Comparison of ENCODE assay signal across 18 cellular contexts in the genomic region with DNA sequence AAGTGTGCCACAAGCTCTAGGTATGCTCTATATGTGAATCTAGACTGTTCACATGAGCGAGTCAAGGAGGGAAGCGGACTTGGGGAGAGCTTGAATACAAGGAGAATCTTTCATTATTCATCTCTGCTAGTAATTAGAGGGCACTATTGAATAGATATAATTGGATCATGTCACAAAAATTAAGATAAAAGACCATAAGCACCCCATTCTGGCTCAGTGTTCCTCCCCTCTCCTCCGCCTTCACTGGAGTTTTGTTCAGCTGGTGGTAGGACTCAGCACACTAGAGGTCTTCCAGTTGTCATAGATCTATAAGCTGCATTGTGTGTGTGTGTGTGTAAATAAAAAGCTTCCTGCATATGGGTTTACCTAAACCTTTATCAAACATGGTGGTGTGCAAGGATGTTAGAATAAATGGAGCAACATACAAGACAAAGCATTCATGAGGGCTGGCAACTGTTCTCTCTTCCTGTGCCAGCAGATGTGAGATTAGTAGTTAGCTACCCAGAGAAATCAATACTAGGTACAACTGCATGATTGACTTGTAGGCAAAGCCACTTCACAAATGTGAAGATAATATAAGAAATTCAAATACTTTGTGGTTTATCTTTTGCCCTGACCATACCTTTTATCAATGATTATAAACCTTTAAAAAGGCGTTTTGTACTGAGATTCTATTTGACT.
DNase-seq lines count a peak whose midpoint lies in the region; TF ChIP-seq lines count a peak whose summit lies in the region.
"Had no signal": no experiment of that assay in that cellular context is flagged by ENCODE, and none has a peak within 500 bp of the region (broad histone marks: within the 10 kb centered on the region; RNA-seq: fewer than 3 reads in every experiment).

No MANE protein-coding gene starts in this region.

- H3K36me3 Mint-ChIP-seq in glutamatergic neuron (ENCODE audit: unreplicated experiment) = peaks cover 4% of the 10 kb centered on the region
- H3K36me3 Mint-ChIP-seq in activated CD4-positive, alpha-beta memory T cell treated with anti-CD3 and anti-CD28 coated beads for 36 hours = no peaks in the 10 kb centered on the region

- no peak for TF ChIP-seq POLR2A in spleen (IDR thresholded peaks at IDR 0.05)

- peaks cover 5% of the 10 kb centered on the region for H3K9me3 Mint-ChIP-seq in glutamatergic neuron (ENCODE audit: unreplicated experiment)
- H3K9me3 Mint-ChIP-seq in activated CD4-positive, alpha-beta memory T cell treated with anti-CD3 and anti-CD28 coated beads for 36 hours = peaks cover under 1% of the 10 kb centered on the region
- H3K9me3 Mint-ChIP-seq: GM23338 had no signal

- TF ChIP-seq CTCF in A673 (conservative IDR thresholded peaks at IDR 0.05; ENCODE audit: low read depth, low read length) (no peak), glutamatergic neuron (IDR thresholded peaks at IDR 0.05; ENCODE audit: partially characterized antibody, unreplicated experiment) (no peak), spleen (IDR thresholded peaks at IDR 0.05 in 8 of 11, conservative IDR thresholded peaks at IDR 0.05 in 3 of 11) (no peak)

- POLR2A ChIA-PET in A673 (lab: Charles Lee; ENCODE audit: low non-redundant PET) = no interaction called here
- POLR2A ChIA-PET in activated CD4-positive, alpha-beta memory T cell treated with anti-CD3 and anti-CD28 coated beads for 36 hours (lab: Charles Lee) = no interaction called here

- intact Hi-C loops in A673 (cut with micrococcal nuclease; ENCODE audit: unreplicated experiment) = no loop called here
- intact Hi-C loops in activated CD4-positive, alpha-beta memory T cell treated with anti-CD3 and anti-CD28 coated beads for 36 hours (cut with micrococcal nuclease) = no loop called here
- intact Hi-C loops in spleen (cut with DNase I; ENCODE audit: low total_unique reads) = no loop called here

- H3K4me3 Mint-ChIP-seq in glutamatergic neuron (ENCODE audit: unreplicated experiment) = no peak overlapping the region
- no peak overlapping the region for H3K4me3 Mint-ChIP-seq in activated CD4-positive, alpha-beta memory T cell treated with anti-CD3 and anti-CD28 coated beads for 36 hours
- H3K4me3 Mint-ChIP-seq: GM23338 had no signal

- H3K9me3 ChIP-seq in A673 (ENCODE audit: low read depth, low read length, poor library complexity, severe bottlenecking) (no peaks in the 10 kb centered on the region), spleen (no peaks in the 10 kb centered on the region)
- H3K9me3 ChIP-seq: HAP-1 had no signal

- BruUV-seq in A673 (replicated peaks; lab: Mats Ljungman, UMichigan) = no TSS peak

- 84 to 97% (median 91%) methylated on average over 4 of the region's 4 CpGs for WGBS in spleen, 5 donors

- DNase-seq in A673 (ENCODE audit: low spot score) = peak; percentile 26
- peak; percentile 41 for DNase-seq in DMS53 (lab: John Stamatoyannopoulos, UW)
- peak; percentile 65 for DNase-seq in NCI-H748 (lab: John Stamatoyannopoulos, UW; ENCODE audit: unreplicated experiment)
- DNase-seq in glutamatergic neuron = no peak
- DNase-seq in activated CD4-positive, alpha-beta memory T cell treated with anti-CD3 and anti-CD28 coated beads for 36 hours = no peak
- DNase-seq in spleen = no peak
- DNase-seq in DMS 273 (lab: John Stamatoyannopoulos, UW; ENCODE audit: unreplicated experiment) = no peak
- DNase-seq: NCI-H1092, NCI-H1436, NCI-H187 treated with DMSO at 0.1 percent for 48 hours, NCI-H345, NCI-H524, OCI-M1, T-helper 2 cell had no signal

- H3K36me3 ChIP-seq in A673 (ENCODE audit: insufficient read depth, low read length, poor library complexity, severe bottlenecking) (no peaks in the 10 kb centered on the region), spleen (no peaks in the 10 kb centered on the region)
- H3K36me3 ChIP-seq: HAP-1 had no signal

- peak overlapping the region; percentile 62 for H3K27ac Mint-ChIP-seq in glutamatergic neuron (ENCODE audit: unreplicated experiment)
- no peak overlapping the region for H3K27ac Mint-ChIP-seq in activated CD4-positive, alpha-beta memory T cell treated with anti-CD3 and anti-CD28 coated beads for 36 hours
- H3K27ac Mint-ChIP-seq: GM23338 had no signal

- CTCF ChIA-PET in A673 (lab: Charles Lee) = no interaction called here
- CTCF ChIA-PET in activated CD4-positive, alpha-beta memory T cell treated with anti-CD3 and anti-CD28 coated beads for 36 hours (lab: Charles Lee) = no interaction called here

- H3K27me3 ChIP-seq in A673 (replicated peaks; ENCODE audit: insufficient read depth, low read depth, low read length, poor library complexity) (peaks cover 35% of the 10 kb centered on the region), spleen (replicated peaks in 1 of 7) (peaks cover 0 to 9% (median 0%) of the 10 kb centered on the region in 7 donors)

- H3K4me1 ChIP-seq in A673 (ENCODE audit: insufficient read depth, low read length, poor library complexity, severe bottlenecking) (peaks cover 12% of the 10 kb centered on the region), spleen (peaks cover 0 to 10% (median 4%) of the 10 kb centered on the region in 6 donors)
- H3K4me1 ChIP-seq: HAP-1 had no signal

- no peak overlapping the region for H3K4me3 ChIP-seq in A673 (ENCODE audit: low read depth, low read length, poor library complexity, severe bottlenecking)
- H3K4me3 ChIP-seq in spleen = no peak overlapping the region
- H3K4me3 ChIP-seq: GM23338, HAP-1, K562 had no signal

- H3K27me3 Mint-ChIP-seq in glutamatergic neuron (ENCODE audit: unreplicated experiment) = peaks cover 2% of the 10 kb centered on the region
- H3K27me3 Mint-ChIP-seq in activated CD4-positive, alpha-beta memory T cell treated with anti-CD3 and anti-CD28 coated beads for 36 hours = peaks cover 3% of the 10 kb centered on the region

- peaks cover 10% of the 10 kb centered on the region for H3K4me1 Mint-ChIP-seq in glutamatergic neuron (ENCODE audit: low read depth, unreplicated experiment)
- no peaks in the 10 kb centered on the region for H3K4me1 Mint-ChIP-seq in activated CD4-positive, alpha-beta memory T cell treated with anti-CD3 and anti-CD28 coated beads for 36 hours (ENCODE audit: low read depth)

- H3K27ac ChIP-seq in A673 (ENCODE audit: low read depth, low read length, poor library complexity, severe bottlenecking) = no peak overlapping the region
- no peak overlapping the region for H3K27ac ChIP-seq in spleen
- H3K27ac ChIP-seq: HL-60 had no signal

Comparison
In these comparisons a context has a peak if more than half of its experiments do, and no peak if none do; other contexts are left out.
1. DNase-seq: peak in A673 (single experiment), DMS53 (single experiment) and NCI-H748 (single experiment); none in glutamatergic neuron (single experiment), activated CD4-positive, alpha-beta memory T cell treated with anti-CD3 and anti-CD28 coated beads for 36 hours (single experiment), spleen (single experiment) and DMS 273 (single experiment).